ENCODE assay signal across 26 cellular contexts in the genomic region with DNA sequence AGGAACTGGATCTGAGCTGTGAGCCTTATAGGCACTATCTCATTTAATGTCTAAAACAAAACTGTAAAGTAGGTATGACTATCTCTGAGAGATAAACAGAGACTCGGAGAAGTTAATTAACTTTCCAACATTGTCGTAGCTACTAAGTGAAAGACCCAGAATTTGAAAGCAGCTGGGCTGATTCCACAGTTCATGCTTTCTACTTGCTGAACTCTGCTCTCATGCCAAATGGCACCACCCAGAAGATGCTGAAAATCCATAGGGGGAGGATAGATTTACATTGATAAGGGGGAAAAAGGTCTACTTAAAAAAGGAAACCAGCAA.
A peak's percentile ranks its signal among the peaks of the same experiment; 100 is the strongest.
DNase-seq lines count a peak whose midpoint lies in the region; ATAC-seq and TF ChIP-seq lines count a peak whose summit lies in the region.
"Had no signal": no experiment of that assay in that cellular context is flagged by ENCODE, and none has a peak within 500 bp of the region (broad histone marks: within the 10 kb centered on the region; RNA-seq: fewer than 3 reads in every experiment).

No MANE protein-coding gene starts in this region.

- no peaks in the 10 kb centered on the region for H3K27me3 ChIP-seq in endocrine pancreas (ENCODE audit: control insufficient read depth, insufficient read depth, low read length)
- H3K27me3 ChIP-seq in mucosa of stomach (ENCODE audit: control insufficient read depth, insufficient read depth, low read length): no peaks in the 10 kb centered on the region
- H3K27me3 ChIP-seq in gastrocnemius medialis: no peaks in the 10 kb centered on the region
- H3K27me3 ChIP-seq: BLaER1, left lung, MG63, upper lobe of right lung had no signal

- ATAC-seq in GM19397 (IDR thresholded peaks at IDR 0.05; ENCODE audit: unreplicated experiment): no peak
- no peak for ATAC-seq in gastrocnemius medialis
- ATAC-seq: natural killer cell treated with Interleukin-12 subunit alpha and Interleukin-12 subunit beta and Interleukin-15 and Interleukin-18, amount 100 ng/mL, for 72 hours; Right ventricle myocardium inferior had no signal

- H3K9me3 Mint-ChIP-seq in CD14-positive monocyte: no peaks in the 10 kb centered on the region
- no peaks in the 10 kb centered on the region for H3K9me3 Mint-ChIP-seq in IgD-negative memory B cell
- H3K9me3 Mint-ChIP-seq: activated T-cell treated with anti-CD3 and anti-CD28 coated beads, Interleukin-2, amount 50 U/mL, for 24 hours; H9 had no signal

- TF ChIP-seq CTCF in CD14-positive monocyte (IDR thresholded peaks at IDR 0.05): no peak
- no peak for TF ChIP-seq CTCF in gastrocnemius medialis (IDR thresholded peaks at IDR 0.05 in 4 of 5, conservative IDR thresholded peaks at IDR 0.05 in 1 of 5)

- H3K9ac ChIP-seq in endocrine pancreas (ENCODE audit: control insufficient read depth, insufficient read depth, low read length) (no peak overlapping the region), mucosa of stomach (ENCODE audit: low read length) (peak overlapping the region; percentile 14)
- H3K9ac ChIP-seq: BLaER1 had no signal

- peak overlapping the region in 6 of 7 donors; percentile 5 to 94 (median 28) for H3K27ac Mint-ChIP-seq in CD14-positive monocyte
- H3K27ac Mint-ChIP-seq in IgD-negative memory B cell: peak overlapping the region; percentile 57 to 97 (median 85)
- H3K27ac Mint-ChIP-seq: activated T-cell treated with anti-CD3 and anti-CD28 coated beads, Interleukin-2, amount 50 U/mL, for 24 hours; H9; natural killer cell treated with Interleukin-12 subunit alpha and Interleukin-12 subunit beta and Interleukin-15 and Interleukin-18, amount 100 ng/mL, for 72 hours had no signal

- H3K27ac ChIP-seq in gastrocnemius medialis: no peak overlapping the region
- H3K27ac ChIP-seq: BLaER1, upper lobe of right lung had no signal

- DNase-seq in CD14-positive monocyte (ENCODE audit: low spot score) (no peak), gastrocnemius medialis (no peak), NCI-H187 (lab: John Stamatoyannopoulos, UW) (no peak), RPMI8226 (no peak)
- DNase-seq: ACHN; activated CD4-positive, alpha-beta T cell treated with anti-CD3 and anti-CD28 coated beads for 48 hours; activated gamma-delta T cell; activated T-cell treated with anti-CD3 and anti-CD28 coated beads, Interleukin-2, amount 50 U/mL, for 24 hours; central memory CD4-positive, alpha-beta T cell; dermis blood vessel endothelial cell; GF-D8; H9; KBM-7; MG63; NCI-H446; stimulated activated CD4-positive, alpha-beta T cell treated with anti-CD3 and anti-CD28 coated beads, Interleukin-2, amount 100 ng/mL, for 24 hours; upper lobe of right lung had no signal

- H3K9me3 ChIP-seq in endocrine pancreas (ENCODE audit: control insufficient read depth, low read length): no peaks in the 10 kb centered on the region
- H3K9me3 ChIP-seq in mucosa of stomach (ENCODE audit: control insufficient read depth, low read length): no peaks in the 10 kb centered on the region
- no peaks in the 10 kb centered on the region for H3K9me3 ChIP-seq in gastrocnemius medialis
- H3K9me3 ChIP-seq: BLaER1, left lung, MG63, upper lobe of right lung had no signal

- H3K27me3 Mint-ChIP-seq in CD14-positive monocyte (ENCODE audit: low read depth in 3 of 3): no peaks in the 10 kb centered on the region
- no peaks in the 10 kb centered on the region for H3K27me3 Mint-ChIP-seq in IgD-negative memory B cell
- H3K27me3 Mint-ChIP-seq: natural killer cell treated with Interleukin-12 subunit alpha and Interleukin-12 subunit beta and Interleukin-15 and Interleukin-18, amount 100 ng/mL, for 72 hours had no signal

- no peaks in the 10 kb centered on the region for H3K36me3 Mint-ChIP-seq in CD14-positive monocyte
- H3K36me3 Mint-ChIP-seq in IgD-negative memory B cell: no peaks in the 10 kb centered on the region
- H3K36me3 Mint-ChIP-seq: natural killer cell treated with Interleukin-12 subunit alpha and Interleukin-12 subunit beta and Interleukin-15 and Interleukin-18, amount 100 ng/mL, for 72 hours had no signal

- intact Hi-C loops in CD14-positive monocyte (cut with micrococcal nuclease) (no loop called here), gastrocnemius medialis (cut with DNase I; ENCODE audit: low total_unique reads) (no loop called here)

- H3K4me3 Mint-ChIP-seq in CD14-positive monocyte (no peak overlapping the region), IgD-negative memory B cell (peak overlapping the region in 3 of 4 donors; percentile 61 to 88 (median 82))
- H3K4me3 Mint-ChIP-seq: activated T-cell treated with anti-CD3 and anti-CD28 coated beads, Interleukin-2, amount 50 U/mL, for 24 hours; H9; natural killer cell treated with Interleukin-12 subunit alpha and Interleukin-12 subunit beta and Interleukin-15 and Interleukin-18, amount 100 ng/mL, for 72 hours had no signal

- H3K4me3 ChIP-seq in endocrine pancreas (ENCODE audit: control insufficient read depth, insufficient read depth, low read length): peak overlapping the region; percentile 35
- H3K4me3 ChIP-seq in mucosa of stomach (ENCODE audit: low read length): peak overlapping the region; percentile 5
- H3K4me3 ChIP-seq in gastrocnemius medialis: no peak overlapping the region
- H3K4me3 ChIP-seq: BLaER1, left lung, MG63, skin epidermis, upper lobe of right lung had no signal

- in situ Hi-C loops in gastrocnemius medialis (cut with MboI; ENCODE audit: low sequenced_read_pairs in 4 of 4): no loop called here

- H3K36me3 ChIP-seq in endocrine pancreas (ENCODE audit: control insufficient read depth, insufficient read depth, low read length) (no peaks in the 10 kb centered on the region), mucosa of stomach (ENCODE audit: control insufficient read depth, insufficient read depth, low read length) (no peaks in the 10 kb centered on the region), gastrocnemius medialis (no peaks in the 10 kb centered on the region)
- H3K36me3 ChIP-seq: BLaER1, left lung, MG63, upper lobe of right lung had no signal

- peaks cover 24% of the 10 kb centered on the region for H3K4me1 Mint-ChIP-seq in CD14-positive monocyte
- peaks cover 30 to 55% (median 31%) of the 10 kb centered on the region in 3 donors for H3K4me1 Mint-ChIP-seq in IgD-negative memory B cell

- peaks cover 22% of the 10 kb centered on the region for H3K4me1 ChIP-seq in endocrine pancreas (ENCODE audit: control insufficient read depth, insufficient read depth, low read length)
- peaks cover 53% of the 10 kb centered on the region for H3K4me1 ChIP-seq in mucosa of stomach (ENCODE audit: control insufficient read depth, insufficient read depth, low read length)
- peaks cover 0 to 3% of the 10 kb centered on the region in 2 donors for H3K4me1 ChIP-seq in gastrocnemius medialis
- H3K4me1 ChIP-seq: BLaER1 had no signal

- no peak for TF ChIP-seq POLR2A in gastrocnemius medialis (IDR thresholded peaks at IDR 0.05)

Comparison
In these comparisons a context has a peak if more than half of its experiments do, and no peak if none do; other contexts are left out.
1. H3K4me3 Mint-ChIP-seq: peak in IgD-negative memory B cell (3 of 4); none in CD14-positive monocyte (0 of 2).
2. H3K4me3 ChIP-seq: peak in endocrine pancreas (single experiment) and mucosa of stomach (single experiment); none in gastrocnemius medialis (0 of 4).